2 cellular contexts compared by ENCODE assay signal in the genomic region with DNA sequence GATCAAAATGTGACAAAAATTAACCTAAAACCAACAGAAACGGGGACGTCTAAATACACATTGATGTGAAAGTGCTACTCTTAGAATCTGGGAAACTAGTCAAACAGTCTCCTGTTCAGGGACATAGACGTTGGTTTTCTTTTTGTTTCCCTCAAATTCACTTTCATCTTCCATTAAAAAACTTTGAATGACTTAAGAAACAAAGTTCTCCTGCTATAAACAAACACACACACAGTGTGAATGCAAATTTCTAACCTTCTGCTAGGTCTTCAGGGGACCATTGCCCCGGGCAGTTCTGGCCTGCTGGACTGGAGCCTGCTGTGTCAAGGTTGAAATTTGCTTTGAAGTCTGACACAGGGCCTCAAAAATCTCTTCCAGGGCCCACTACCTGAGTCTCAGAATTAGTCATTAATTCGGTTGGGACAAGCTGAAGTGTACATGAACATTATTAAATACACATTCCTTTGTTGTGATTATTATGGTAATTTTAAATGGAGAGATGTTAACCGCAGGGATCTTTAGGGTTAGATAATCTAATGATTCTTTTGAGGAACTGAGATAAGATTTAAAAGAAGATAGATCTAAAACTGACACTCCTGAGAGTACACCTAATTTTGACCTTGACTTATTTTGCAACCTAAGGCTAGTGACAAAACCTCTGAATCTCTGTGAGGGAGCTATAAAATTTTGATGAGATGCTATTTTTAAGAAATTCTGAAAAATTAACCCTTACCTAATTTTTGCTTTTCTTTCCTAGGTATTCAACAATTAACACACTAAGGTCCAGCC.
TF ChIP-seq lines count a peak whose summit lies in the region.

No MANE protein-coding gene starts in this region.

TF ChIP-seq in SK-N-SH treated with all-trans-retinoic acid at 6 μM for 48 hours, 23 proteins besides CTCF, POLR2A, EP300 and RAD21 (continued from another document):
- TF ChIP-seq ZC3H10 (CRISPR knock-in tag; IDR thresholded peaks at IDR 0.05) (no peak), CREB5 (CRISPR knock-in tag; IDR thresholded peaks at IDR 0.05; ENCODE audit: low read depth) (no peak), TCF4 (CRISPR knock-in tag; IDR thresholded peaks at IDR 0.05; ENCODE audit: borderline replicate concordance) (no peak), ESRRG (CRISPR knock-in tag; IDR thresholded peaks at IDR 0.05) (no peak), PATZ1 (CRISPR knock-in tag; IDR thresholded peaks at IDR 0.05; ENCODE audit: borderline replicate concordance) (no peak), ZFP30 (CRISPR knock-in tag; IDR thresholded peaks at IDR 0.05) (no peak), CSDC2 (CRISPR knock-in tag; IDR thresholded peaks at IDR 0.05) (no peak), RARB (CRISPR knock-in tag; IDR thresholded peaks at IDR 0.05) (no peak), ZNF70 (CRISPR knock-in tag; IDR thresholded peaks at IDR 0.05) (no peak), SNAI2 (CRISPR knock-in tag; IDR thresholded peaks at IDR 0.05) (no peak), OSR1 (CRISPR knock-in tag; IDR thresholded peaks at IDR 0.05) (no peak), ZNF565 (CRISPR knock-in tag; conservative IDR thresholded peaks at IDR 0.05; ENCODE audit: low read depth) (no peak), ARNTL (CRISPR knock-in tag; IDR thresholded peaks at IDR 0.05; ENCODE audit: borderline replicate concordance, low read depth) (no peak), CSRNP3 (CRISPR knock-in tag; IDR thresholded peaks at IDR 0.05) (no peak), ISL1 (CRISPR knock-in tag; IDR thresholded peaks at IDR 0.05) (no peak)
- TF ChIP-seq, protein P1, sequence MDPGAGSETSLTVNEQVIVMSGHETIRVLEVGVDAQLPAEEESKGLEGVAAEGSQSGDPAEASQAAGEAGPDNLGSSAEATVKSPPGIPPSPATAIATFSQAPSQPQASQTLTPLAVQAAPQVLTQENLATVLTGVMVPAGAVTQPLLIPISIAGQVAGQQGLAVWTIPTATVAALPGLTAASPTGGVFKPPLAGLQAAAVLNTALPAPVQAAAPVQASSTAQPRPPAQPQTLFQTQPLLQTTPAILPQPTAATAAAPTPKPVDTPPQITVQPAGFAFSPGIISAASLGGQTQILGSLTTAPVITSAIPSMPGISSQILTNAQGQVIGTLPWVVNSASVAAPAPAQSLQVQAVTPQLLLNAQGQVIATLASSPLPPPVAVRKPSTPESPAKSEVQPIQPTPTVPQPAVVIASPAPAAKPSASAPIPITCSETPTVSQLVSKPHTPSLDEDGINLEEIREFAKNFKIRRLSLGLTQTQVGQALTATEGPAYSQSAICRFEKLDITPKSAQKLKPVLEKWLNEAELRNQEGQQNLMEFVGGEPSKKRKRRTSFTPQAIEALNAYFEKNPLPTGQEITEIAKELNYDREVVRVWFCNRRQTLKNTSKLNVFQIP (CRISPR knock-in tag; IDR thresholded peaks at IDR 0.05; ENCODE audit: borderline replicate concordance, low read depth) = no peak
- TF ChIP-seq, protein P2, sequence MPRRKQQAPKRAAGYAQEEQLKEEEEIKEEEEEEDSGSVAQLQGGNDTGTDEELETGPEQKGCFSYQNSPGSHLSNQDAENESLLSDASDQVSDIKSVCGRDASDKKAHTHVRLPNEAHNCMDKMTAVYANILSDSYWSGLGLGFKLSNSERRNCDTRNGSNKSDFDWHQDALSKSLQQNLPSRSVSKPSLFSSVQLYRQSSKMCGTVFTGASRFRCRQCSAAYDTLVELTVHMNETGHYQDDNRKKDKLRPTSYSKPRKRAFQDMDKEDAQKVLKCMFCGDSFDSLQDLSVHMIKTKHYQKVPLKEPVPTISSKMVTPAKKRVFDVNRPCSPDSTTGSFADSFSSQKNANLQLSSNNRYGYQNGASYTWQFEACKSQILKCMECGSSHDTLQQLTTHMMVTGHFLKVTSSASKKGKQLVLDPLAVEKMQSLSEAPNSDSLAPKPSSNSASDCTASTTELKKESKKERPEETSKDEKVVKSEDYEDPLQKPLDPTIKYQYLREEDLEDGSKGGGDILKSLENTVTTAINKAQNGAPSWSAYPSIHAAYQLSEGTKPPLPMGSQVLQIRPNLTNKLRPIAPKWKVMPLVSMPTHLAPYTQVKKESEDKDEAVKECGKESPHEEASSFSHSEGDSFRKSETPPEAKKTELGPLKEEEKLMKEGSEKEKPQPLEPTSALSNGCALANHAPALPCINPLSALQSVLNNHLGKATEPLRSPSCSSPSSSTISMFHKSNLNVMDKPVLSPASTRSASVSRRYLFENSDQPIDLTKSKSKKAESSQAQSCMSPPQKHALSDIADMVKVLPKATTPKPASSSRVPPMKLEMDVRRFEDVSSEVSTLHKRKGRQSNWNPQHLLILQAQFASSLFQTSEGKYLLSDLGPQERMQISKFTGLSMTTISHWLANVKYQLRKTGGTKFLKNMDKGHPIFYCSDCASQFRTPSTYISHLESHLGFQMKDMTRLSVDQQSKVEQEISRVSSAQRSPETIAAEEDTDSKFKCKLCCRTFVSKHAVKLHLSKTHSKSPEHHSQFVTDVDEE (CRISPR knock-in tag; IDR thresholded peaks at IDR 0.05) = no peak

TF ChIP-seq in SK-N-SH, 30 proteins besides CTCF, POLR2A, EP300 and RAD21:
- TF ChIP-seq, protein P3, sequence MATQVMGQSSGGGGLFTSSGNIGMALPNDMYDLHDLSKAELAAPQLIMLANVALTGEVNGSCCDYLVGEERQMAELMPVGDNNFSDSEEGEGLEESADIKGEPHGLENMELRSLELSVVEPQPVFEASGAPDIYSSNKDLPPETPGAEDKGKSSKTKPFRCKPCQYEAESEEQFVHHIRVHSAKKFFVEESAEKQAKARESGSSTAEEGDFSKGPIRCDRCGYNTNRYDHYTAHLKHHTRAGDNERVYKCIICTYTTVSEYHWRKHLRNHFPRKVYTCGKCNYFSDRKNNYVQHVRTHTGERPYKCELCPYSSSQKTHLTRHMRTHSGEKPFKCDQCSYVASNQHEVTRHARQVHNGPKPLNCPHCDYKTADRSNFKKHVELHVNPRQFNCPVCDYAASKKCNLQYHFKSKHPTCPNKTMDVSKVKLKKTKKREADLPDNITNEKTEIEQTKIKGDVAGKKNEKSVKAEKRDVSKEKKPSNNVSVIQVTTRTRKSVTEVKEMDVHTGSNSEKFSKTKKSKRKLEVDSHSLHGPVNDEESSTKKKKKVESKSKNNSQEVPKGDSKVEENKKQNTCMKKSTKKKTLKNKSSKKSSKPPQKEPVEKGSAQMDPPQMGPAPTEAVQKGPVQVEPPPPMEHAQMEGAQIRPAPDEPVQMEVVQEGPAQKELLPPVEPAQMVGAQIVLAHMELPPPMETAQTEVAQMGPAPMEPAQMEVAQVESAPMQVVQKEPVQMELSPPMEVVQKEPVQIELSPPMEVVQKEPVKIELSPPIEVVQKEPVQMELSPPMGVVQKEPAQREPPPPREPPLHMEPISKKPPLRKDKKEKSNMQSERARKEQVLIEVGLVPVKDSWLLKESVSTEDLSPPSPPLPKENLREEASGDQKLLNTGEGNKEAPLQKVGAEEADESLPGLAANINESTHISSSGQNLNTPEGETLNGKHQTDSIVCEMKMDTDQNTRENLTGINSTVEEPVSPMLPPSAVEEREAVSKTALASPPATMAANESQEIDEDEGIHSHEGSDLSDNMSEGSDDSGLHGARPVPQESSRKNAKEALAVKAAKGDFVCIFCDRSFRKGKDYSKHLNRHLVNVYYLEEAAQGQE (IDR thresholded peaks at IDR 0.05; ENCODE audit: low read depth, low read length) = no peak
- TF ChIP-seq, protein P4, sequence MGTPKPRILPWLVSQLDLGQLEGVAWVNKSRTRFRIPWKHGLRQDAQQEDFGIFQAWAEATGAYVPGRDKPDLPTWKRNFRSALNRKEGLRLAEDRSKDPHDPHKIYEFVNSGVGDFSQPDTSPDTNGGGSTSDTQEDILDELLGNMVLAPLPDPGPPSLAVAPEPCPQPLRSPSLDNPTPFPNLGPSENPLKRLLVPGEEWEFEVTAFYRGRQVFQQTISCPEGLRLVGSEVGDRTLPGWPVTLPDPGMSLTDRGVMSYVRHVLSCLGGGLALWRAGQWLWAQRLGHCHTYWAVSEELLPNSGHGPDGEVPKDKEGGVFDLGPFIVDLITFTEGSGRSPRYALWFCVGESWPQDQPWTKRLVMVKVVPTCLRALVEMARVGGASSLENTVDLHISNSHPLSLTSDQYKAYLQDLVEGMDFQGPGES (IDR thresholded peaks at IDR 0.05; ENCODE audit: low read depth, low read length) = no peak
- no peak for TF ChIP-seq NFIC (IDR thresholded peaks at IDR 0.05; ENCODE audit: borderline replicate concordance)
- TF ChIP-seq, protein P5, sequence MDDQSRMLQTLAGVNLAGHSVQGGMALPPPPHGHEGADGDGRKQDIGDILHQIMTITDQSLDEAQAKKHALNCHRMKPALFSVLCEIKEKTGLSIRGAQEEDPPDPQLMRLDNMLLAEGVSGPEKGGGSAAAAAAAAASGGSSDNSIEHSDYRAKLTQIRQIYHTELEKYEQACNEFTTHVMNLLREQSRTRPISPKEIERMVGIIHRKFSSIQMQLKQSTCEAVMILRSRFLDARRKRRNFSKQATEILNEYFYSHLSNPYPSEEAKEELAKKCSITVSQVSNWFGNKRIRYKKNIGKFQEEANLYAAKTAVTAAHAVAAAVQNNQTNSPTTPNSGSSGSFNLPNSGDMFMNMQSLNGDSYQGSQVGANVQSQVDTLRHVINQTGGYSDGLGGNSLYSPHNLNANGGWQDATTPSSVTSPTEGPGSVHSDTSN (IDR thresholded peaks at IDR 0.05) = no peak
- TF ChIP-seq MAX (IDR thresholded peaks at IDR 0.05; ENCODE audit: low read depth) = no peak
- TF ChIP-seq MXI1 (IDR thresholded peaks at IDR 0.05; ENCODE audit: low read depth, low read length) = no peak
- TF ChIP-seq EZH2phosphoT487 (IDR thresholded peaks at IDR 0.05; ENCODE audit: borderline replicate concordance, low read depth) = no peak
- TF ChIP-seq POLR2AphosphoS5 (IDR thresholded peaks at IDR 0.05; ENCODE audit: low read depth, low read length) = no peak
- TF ChIP-seq USF1 (IDR thresholded peaks at IDR 0.05; ENCODE audit: borderline replicate concordance, low read depth) = no peak
- no peak for TF ChIP-seq SIN3A (IDR thresholded peaks at IDR 0.05; ENCODE audit: borderline replicate concordance, low read depth, low read length)
- TF ChIP-seq TCF12 (IDR thresholded peaks at IDR 0.05) = no peak
- TF ChIP-seq GABPA (IDR thresholded peaks at IDR 0.05; ENCODE audit: low read depth) = no peak
- TF ChIP-seq ELF1 (IDR thresholded peaks at IDR 0.05) = no peak
- TF ChIP-seq FOXM1 (IDR thresholded peaks at IDR 0.05; ENCODE audit: low read depth) = no peak
TF ChIP-seq in SK-N-SH: peak in this region for 0.
